In the genomic region with DNA sequence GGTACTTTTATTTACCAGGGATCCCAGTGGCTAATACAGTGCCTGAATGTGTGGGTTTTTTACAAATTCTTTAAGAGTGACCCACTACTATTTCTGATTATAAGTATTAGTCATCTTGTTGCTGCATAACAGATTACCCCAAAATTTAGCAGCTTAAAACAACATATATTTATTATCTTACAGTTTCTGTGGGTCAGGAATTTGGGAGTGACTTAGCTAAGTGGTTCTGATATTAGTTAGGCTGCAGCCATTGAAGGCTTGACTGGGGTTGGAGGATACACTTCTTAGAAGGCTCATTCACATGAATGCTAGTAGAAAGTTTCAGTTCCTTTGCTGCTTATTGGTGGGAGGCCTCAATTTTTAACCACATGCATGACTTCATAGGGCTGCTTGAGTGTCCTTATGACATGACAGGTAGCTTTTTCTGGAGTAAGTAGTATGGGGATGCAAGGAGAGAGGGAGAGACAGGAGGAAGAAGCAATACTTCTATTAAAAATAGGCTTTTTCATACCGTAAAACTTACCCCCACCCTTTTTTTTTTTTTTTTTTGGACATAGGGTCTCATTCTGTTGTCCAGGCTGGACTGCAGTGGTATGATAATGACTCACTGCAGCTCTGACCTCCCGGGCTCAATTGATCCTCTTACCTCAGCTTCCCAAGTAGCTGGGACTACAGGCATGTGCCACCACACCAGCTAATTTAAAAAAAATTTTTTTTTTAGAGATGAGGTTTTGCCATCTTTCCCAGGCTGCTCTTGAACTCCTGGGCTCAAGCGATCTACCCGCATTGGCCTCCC, we compare ENCODE assay signal across 8 cellular contexts. TPM values are rescaled to one million over a fixed set of nuclear protein-coding genes. Genes with fewer than 3 reads are reported as not detected.
DNase-seq lines count a peak whose midpoint lies in the region; ATAC-seq lines count a peak whose summit lies in the region.

No MANE protein-coding gene starts in this region.

- peak; percentile 79 for DNase-seq in CD1c-positive myeloid dendritic cell (ENCODE audit: extremely low spot score)
- DNase-seq in RPMI7951 (ENCODE audit: low read depth) = peak; percentile 37
- DNase-seq in HPDE6-E6E7 (ENCODE audit: extremely low spot score) = no peak
- DNase-seq in activated CD8-positive, alpha-beta memory T cell treated with anti-CD3 and anti-CD28 coated beads, Interleukin-2, amount 50 U/mL, for 4 hours = no peak
- no peak for DNase-seq in nucleus accumbens (lab: John Stamatoyannopoulos, UW)
- no peak for DNase-seq in GF-D8 (lab: John Stamatoyannopoulos, UW)

- ATAC-seq in GM19397 (IDR thresholded peaks at IDR 0.05; ENCODE audit: unreplicated experiment) (peak; percentile 97), HG03060 (IDR thresholded peaks at IDR 0.05; ENCODE audit: low read depth, unreplicated experiment) (peak; percentile 98)

RNA-seq across cellular contexts. Expression of a gene that starts 13.3 kb away (rescaled TPM):
- total RNA-seq in RPMI7951 (2014; rRNA removed; shearing (Covaris generic)) = 85.9 and 92.8 TPM in 2 replicates

Comparison
In these comparisons a context has a peak if more than half of its experiments do, and no peak if none do; other contexts are left out.
1. DNase-seq: peak in CD1c-positive myeloid dendritic cell (single experiment) and RPMI7951 (single experiment); none in HPDE6-E6E7 (single experiment), activated CD8-positive, alpha-beta memory T cell treated with anti-CD3 and anti-CD28 coated beads, Interleukin-2, amount 50 U/mL, for 4 hours (single experiment), nucleus accumbens (0 of 56) and GF-D8 (single experiment).